8 cellular contexts compared by ENCODE assay signal in the genomic region with DNA sequence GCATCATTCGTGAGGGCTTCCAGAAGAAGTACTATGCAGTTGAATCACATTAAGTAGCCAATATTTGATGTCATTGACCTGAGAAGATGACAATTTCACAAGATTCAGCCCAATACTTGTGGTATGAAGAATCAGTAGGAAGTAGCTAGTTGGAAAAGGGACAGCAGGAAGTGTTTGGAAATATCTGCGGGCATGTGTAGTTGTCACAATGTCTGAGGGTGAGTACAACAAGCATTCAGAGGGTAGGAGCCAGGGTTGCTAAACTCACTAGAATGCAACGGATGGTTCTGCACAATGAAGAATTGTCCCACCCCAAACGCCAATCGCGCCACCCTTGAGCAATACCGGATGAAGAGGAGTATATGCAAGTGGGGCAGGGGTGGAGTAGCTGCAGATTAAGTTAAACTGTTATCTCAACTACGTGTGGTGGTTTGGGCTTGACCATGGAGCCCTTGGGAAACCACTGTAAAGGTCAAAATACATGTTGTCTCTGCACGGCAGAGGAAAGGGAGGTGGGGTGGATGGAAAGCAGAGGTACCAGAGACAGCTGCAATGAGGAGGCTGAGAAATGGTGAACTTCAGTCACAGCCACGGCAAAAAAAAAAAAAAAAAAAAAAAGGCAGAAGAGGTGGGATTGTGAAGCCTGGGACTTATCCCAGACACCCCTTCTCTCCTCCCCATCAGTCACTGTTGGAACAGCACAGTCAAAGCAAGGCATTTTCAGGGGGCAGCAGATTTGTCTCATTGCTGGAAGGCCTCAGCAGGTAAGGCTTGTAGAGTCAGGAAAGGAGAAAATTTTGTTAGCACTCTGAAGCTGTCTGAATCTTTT. TPM values are rescaled to one million over a fixed set of nuclear protein-coding genes. Genes with fewer than 3 reads are reported as not detected.
A peak's percentile ranks its signal among the peaks of the same experiment; 100 is the strongest.
DNase-seq lines count a peak whose midpoint lies in the region; ATAC-seq and TF ChIP-seq lines count a peak whose summit lies in the region.

No MANE protein-coding gene starts in this region.

- H3K4me3 Mint-ChIP-seq in activated T-helper 17 cell treated with anti-CD3 and anti-CD28 coated beads, Interleukin-2, amount 50 U/mL, for 72 hours, result peak overlapping the region; percentile 94

- no peak overlapping the region for H3K4me3 ChIP-seq in liver (ENCODE audit: low read depth in 1 of 3, low read length in 3 of 3)

- H3K36me3 ChIP-seq in liver (ENCODE audit: control insufficient read depth in 4 of 4, insufficient read depth in 3 of 4, low read depth in 1 of 4, low read length in 3 of 4), result no peaks in the 10 kb centered on the region

- H3K27me3 Mint-ChIP-seq in activated T-helper 17 cell treated with anti-CD3 and anti-CD28 coated beads, Interleukin-2, amount 50 U/mL, for 72 hours, result no peaks in the 10 kb centered on the region

- 31% methylated on average over 10 of the region's 10 CpGs for WGBS in liver

- no peak for TF ChIP-seq CTCF in liver (IDR thresholded peaks at IDR 0.05; ENCODE audit: low read depth, low read length, missing input control)

- H3K9me3 ChIP-seq in liver (ENCODE audit: control insufficient read depth in 4 of 4, low read length in 3 of 4), result no peaks in the 10 kb centered on the region

- peaks cover 11% of the 10 kb centered on the region for H3K9me3 Mint-ChIP-seq in activated T-helper 17 cell treated with anti-CD3 and anti-CD28 coated beads, Interleukin-2, amount 50 U/mL, for 72 hours

- ATAC-seq in activated T-helper 17 cell treated with anti-CD3 and anti-CD28 coated beads, Interleukin-2, amount 50 U/mL, for 72 hours (replicated peaks), result no peak
- no peak for ATAC-seq in GM18909 (IDR thresholded peaks at IDR 0.05; ENCODE audit: poor library complexity, unreplicated experiment)

- peaks cover 52% of the 10 kb centered on the region for H3K36me3 Mint-ChIP-seq in activated T-helper 17 cell treated with anti-CD3 and anti-CD28 coated beads, Interleukin-2, amount 50 U/mL, for 72 hours (ENCODE audit: low read depth)

- peaks cover 32% of the 10 kb centered on the region for H3K4me1 Mint-ChIP-seq in activated T-helper 17 cell treated with anti-CD3 and anti-CD28 coated beads, Interleukin-2, amount 50 U/mL, for 72 hours

- peaks cover 0 to 2% (median 0%) of the 10 kb centered on the region in 4 donors for H3K27me3 ChIP-seq in liver (ENCODE audit: control insufficient read depth in 4 of 4, insufficient read depth in 4 of 4, low read length in 3 of 4)

- no peak overlapping the region for H3K9ac ChIP-seq in liver (ENCODE audit: low read depth in 1 of 2, low read length in 2 of 2)

- H3K27ac Mint-ChIP-seq in activated T-helper 17 cell treated with anti-CD3 and anti-CD28 coated beads, Interleukin-2, amount 50 U/mL, for 72 hours, result peak overlapping the region; percentile 92

- no peak overlapping the region for H3K27ac ChIP-seq in liver (ENCODE audit: low read depth in 1 of 2, low read length in 2 of 2)

- no peak for TF ChIP-seq RAD21 in liver (IDR thresholded peaks at IDR 0.05)

- peak; percentile 18 for DNase-seq in stimulated activated naive CD4-positive, alpha-beta T cell treated with Interleukin-2 at 50 U/mL for 16 hours (lab: John Stamatoyannopoulos, UW)
- no peak for DNase-seq in stimulated activated naive CD4-positive, alpha-beta T cell (lab: John Stamatoyannopoulos, UW)
- DNase-seq in NCI-H2196 treated with DMSO at 0.1 percent for 48 hours (lab: John Stamatoyannopoulos, UW; ENCODE audit: unreplicated experiment) (no peak), AG08395 (ENCODE audit: low spot score) (no peak), COLO668 (lab: John Stamatoyannopoulos, UW; ENCODE audit: unreplicated experiment) (no peak)

- H3K4me1 ChIP-seq in liver (ENCODE audit: control insufficient read depth in 4 of 4, insufficient read depth in 4 of 4, low read length in 3 of 4), result no peaks in the 10 kb centered on the region

TF ChIP-seq in liver, 16 proteins besides CTCF, POLR2A, EP300 and RAD21:
- no peak for TF ChIP-seq TAF1 (conservative IDR thresholded peaks at IDR 0.05)
- TF ChIP-seq YY1 (IDR thresholded peaks at IDR 0.05), result no peak
- TF ChIP-seq SP1 (IDR thresholded peaks at IDR 0.05), result peak; percentile 21
- TF ChIP-seq FOXA1 (IDR thresholded peaks at IDR 0.05), result no peak
- peak; percentile 54 for TF ChIP-seq MAX (IDR thresholded peaks at IDR 0.05)
- TF ChIP-seq RXRA (IDR thresholded peaks at IDR 0.05), result peak; percentile 20 to 37
- TF ChIP-seq HNF4A (conservative IDR thresholded peaks at IDR 0.05), result peak; percentile 36 to 44
- TF ChIP-seq EGR1 (IDR thresholded peaks at IDR 0.05; ENCODE audit: low read depth in 2 of 2), result peak in 1 of 2 donors; percentile 13

RNA-seq across cellular contexts. Expression of gene CCL20, which starts 5.1 kb away (rescaled TPM):
- total RNA-seq in activated T-helper 17 cell treated with anti-CD3 and anti-CD28 coated beads, Interleukin-2, amount 50 U/mL, for 72 hours, result 100 to 1,000 TPM in 1 of 2 donors, 10 to 100 TPM in 1; 36.1 to 137 TPM
- 1 to 10 TPM; 1.0 to 5.9 TPM for total RNA-seq in liver
- polyA plus RNA-seq in liver, result 1 to 10 TPM in 1 of 2 donors, under 1 TPM in 1; 0.36 to 1.6 TPM

RNA-seq across cellular contexts. Expression of gene DAW1, which starts 52.6 kb away (rescaled TPM):
- total RNA-seq in activated T-helper 17 cell treated with anti-CD3 and anti-CD28 coated beads, Interleukin-2, amount 50 U/mL, for 72 hours, result under 1 TPM in 1 of 2 donors, not detected in 1; 0.24 TPM
- total RNA-seq in liver, result not detected
- not detected for polyA plus RNA-seq in liver

Comparison
In these comparisons a context has a peak if more than half of its experiments do, and no peak if none do; other contexts are left out.
1. RNA of gene CCL20, which starts 5.1 kb away (total RNA-seq): 36.1 to 137 TPM in activated T-helper 17 cell treated with anti-CD3 and anti-CD28 coated beads, Interleukin-2, amount 50 U/mL, for 72 hours; 1.0 to 5.9 TPM in liver; every median in the first group is over 4 times any median in the second.